ENCODE assay signal across 19 cellular contexts in the genomic region with DNA sequence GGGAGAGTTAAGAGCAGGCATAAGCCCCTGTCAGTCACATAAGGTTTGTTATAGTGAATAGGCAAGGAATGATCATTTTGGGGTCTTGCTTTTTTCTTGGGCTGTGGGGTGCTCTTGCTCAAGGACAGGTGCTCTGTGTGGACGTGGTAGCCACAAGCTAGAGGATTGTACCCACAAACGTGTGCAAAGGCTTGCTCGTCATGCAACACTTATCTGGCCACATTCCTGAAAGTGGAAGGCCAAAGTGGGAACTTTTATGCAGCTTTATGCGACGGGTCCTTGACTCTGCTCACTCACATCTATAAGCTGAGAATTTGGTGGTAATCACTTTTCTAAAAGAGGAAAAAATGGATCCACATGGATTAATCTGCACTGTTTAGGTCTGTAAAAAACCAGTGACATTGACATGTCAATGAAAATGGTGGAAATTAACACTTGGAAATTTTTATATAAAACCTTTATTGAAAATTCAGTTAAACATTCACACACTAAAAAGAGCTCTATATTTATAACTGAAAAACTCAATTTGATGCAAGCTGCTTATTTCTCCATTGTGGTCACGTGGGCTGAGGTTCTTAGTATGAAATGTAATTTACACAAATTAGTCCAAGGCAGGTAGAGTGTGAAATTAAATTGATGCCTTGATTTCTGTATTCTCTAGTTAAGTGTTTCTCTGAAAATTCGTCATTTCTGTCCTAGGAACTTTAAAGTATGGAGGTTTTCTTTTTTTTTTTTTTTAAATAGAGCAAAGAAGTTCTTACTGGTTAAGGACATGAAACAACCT.
DNase-seq lines count a peak whose midpoint lies in the region; ATAC-seq and TF ChIP-seq lines count a peak whose summit lies in the region.
"Had no signal": no experiment of that assay in that cellular context is flagged by ENCODE, and none has a peak within 500 bp of the region (broad histone marks: within the 10 kb centered on the region; RNA-seq: fewer than 3 reads in every experiment).

No MANE protein-coding gene starts in this region.

- no peak for ATAC-seq in GM19023 (IDR thresholded peaks at IDR 0.05; ENCODE audit: unreplicated experiment)
- ATAC-seq: K562, PC-3 had no signal

- no peak overlapping the region for H3K4me3 ChIP-seq in BLaER1 treated with 17β-estradiol and CSF1 and Interleukin-3, amounts not matched to agents 10 nM and 100 nM
- H3K4me3 ChIP-seq in Loucy (ENCODE audit: low read length, poor library complexity, severe bottlenecking), result no peak overlapping the region
- H3K4me3 ChIP-seq: K562 had no signal

- H3K79me2 ChIP-seq in Loucy (ENCODE audit: insufficient read depth, low read length), result peaks cover 98% of the 10 kb centered on the region

- H3K9ac ChIP-seq in BLaER1 treated with 17β-estradiol and CSF1 and Interleukin-3, amounts not matched to agents 10 nM and 100 nM, result no peak overlapping the region
- H3K9ac ChIP-seq in Loucy (ENCODE audit: low read depth, low read length, poor library complexity, severe bottlenecking), result peak overlapping the region; percentile 25

- peaks cover 28% of the 10 kb centered on the region for H3K36me3 Mint-ChIP-seq in activated T-cell treated with anti-CD3 and anti-CD28 coated beads, Interleukin-2, amount 50 U/mL, for 24 hours (ENCODE audit: low read depth)

- H3K27me3 Mint-ChIP-seq in activated T-cell treated with anti-CD3 and anti-CD28 coated beads, Interleukin-2, amount 50 U/mL, for 24 hours, result no peaks in the 10 kb centered on the region
- H3K27me3 Mint-ChIP-seq: B cell; CD4-positive, alpha-beta memory T cell had no signal

- H3K9me3 Mint-ChIP-seq in activated T-cell treated with anti-CD3 and anti-CD28 coated beads, Interleukin-2, amount 50 U/mL, for 24 hours, result no peaks in the 10 kb centered on the region
- H3K9me3 Mint-ChIP-seq: CD4-positive, alpha-beta memory T cell had no signal

- no peaks in the 10 kb centered on the region for H3F3A ChIP-seq in Loucy (ENCODE audit: low read depth)

- peak overlapping the region in 1 of 11 experiments; percentile 5; a peak in 1 of 22 replicates for H3K27ac ChIP-seq in BLaER1 treated with 17β-estradiol and CSF1 and Interleukin-3, amounts not matched to agents 10 nM and 100 nM

- H3K4me1 ChIP-seq in BLaER1 treated with 17β-estradiol and CSF1 and Interleukin-3, amounts not matched to agents 10 nM and 100 nM, result peaks cover 17 to 77% (median 36%) of the 10 kb centered on the region in 10 experiments
- H3K4me1 ChIP-seq in Loucy (ENCODE audit: insufficient read depth, low read length, poor library complexity, severe bottlenecking), result peaks cover 54% of the 10 kb centered on the region

- H3K9me2 ChIP-seq in Loucy (replicated peaks; ENCODE audit: low read depth, low read length), result no peaks in the 10 kb centered on the region

- DNase-seq in activated T-cell treated with anti-CD3 and anti-CD28 coated beads, Interleukin-2, amount 50 U/mL, for 24 hours, result no peak
- no peak for DNase-seq in activated T-cell treated with anti-CD3 and anti-CD28 coated beads, Interleukin-2, amount 50 U/mL, for 48 hours
- DNase-seq in left kidney (ENCODE audit: low read depth, low spot score) (peak; percentile 46), NCI-H69 (lab: John Stamatoyannopoulos, UW) (no peak)
- DNase-seq in central memory CD4-positive, alpha-beta T cell, result no peak
- DNase-seq: CD4-positive, alpha-beta memory T cell; DMS153; GF-D8; NCI-H1417 treated with DMSO at 0.1 percent for 48 hours; NCI-H187 treated with DMSO at 0.1 percent for 48 hours; NCI-H226; NCI-H524; PC-3; RPMI8226 had no signal

- no peak overlapping the region for H3K4me3 Mint-ChIP-seq in activated T-cell treated with anti-CD3 and anti-CD28 coated beads, Interleukin-2, amount 50 U/mL, for 24 hours
- H3K4me3 Mint-ChIP-seq: B cell; CD4-positive, alpha-beta memory T cell had no signal

- H3K27ac Mint-ChIP-seq in activated T-cell treated with anti-CD3 and anti-CD28 coated beads, Interleukin-2, amount 50 U/mL, for 24 hours, result peak overlapping the region; percentile 53
- H3K27ac Mint-ChIP-seq: B cell had no signal

- peaks cover 0 to 96% (median 40%) of the 10 kb centered on the region in 11 experiments; a peak in 14 of 22 replicates for H3K36me3 ChIP-seq in BLaER1 treated with 17β-estradiol and CSF1 and Interleukin-3, amounts not matched to agents 10 nM and 100 nM
- H3K36me3 ChIP-seq in Loucy (ENCODE audit: insufficient read depth, low read length), result peaks cover 54% of the 10 kb centered on the region; the same call in 1 of the 2 replicates

- H3K4me1 Mint-ChIP-seq in activated T-cell treated with anti-CD3 and anti-CD28 coated beads, Interleukin-2, amount 50 U/mL, for 24 hours (ENCODE audit: low read depth), result peaks cover 62% of the 10 kb centered on the region

- H2AFZ ChIP-seq in Loucy (ENCODE audit: low read length), result no peak overlapping the region

- H3K9me3 ChIP-seq in BLaER1 treated with 17β-estradiol and CSF1 and Interleukin-3, amounts not matched to agents 10 nM and 100 nM (replicated peaks in 1 of 11), result peaks cover 0 to 9% (median 5%) of the 10 kb centered on the region in 11 experiments; a peak in 5 of 22 replicates
- H3K9me3 ChIP-seq in Loucy (ENCODE audit: insufficient read depth, low read depth, low read length), result no peaks in the 10 kb centered on the region

- TF ChIP-seq CTCF in Loucy (conservative IDR thresholded peaks at IDR 0.05; ENCODE audit: low read length), result no peak

- peaks cover 0 to 82% (median 0%) of the 10 kb centered on the region in 11 experiments; a peak in 3 of 22 replicates for H4K20me1 ChIP-seq in BLaER1 treated with 17β-estradiol and CSF1 and Interleukin-3, amounts not matched to agents 10 nM and 100 nM
- H4K20me1 ChIP-seq in Loucy (ENCODE audit: insufficient read depth, low read length, poor library complexity, severe bottlenecking), result peaks cover 17% of the 10 kb centered on the region

- H3K4me2 ChIP-seq in BLaER1 treated with 17β-estradiol and CSF1 and Interleukin-3, amounts not matched to agents 10 nM and 100 nM, result peak overlapping the region in 6 of 11 experiments; percentile 3 to 40 (median 25); a peak in 10 of 22 replicates
- no peak overlapping the region for H3K4me2 ChIP-seq in Loucy (ENCODE audit: low read depth, low read length, poor library complexity, severe bottlenecking)

- H3K27me3 ChIP-seq in BLaER1 treated with 17β-estradiol and CSF1 and Interleukin-3, amounts not matched to agents 10 nM and 100 nM, result no peaks in the 10 kb centered on the region
- no peaks in the 10 kb centered on the region for H3K27me3 ChIP-seq in Loucy (ENCODE audit: insufficient read depth, low read length, poor library complexity, severe bottlenecking)
